In genomic region chr7:41579961-41580935, GRCh38 we compare ENCODE assay signal across 1 cellular context.
TF ChIP-seq lines count a peak whose summit lies in the region.

No MANE protein-coding gene starts in this region.

TF ChIP-seq in SK-N-SH, 30 proteins besides CTCF, POLR2A, EP300 and RAD21 (continued from another document):
- TF ChIP-seq REST (IDR thresholded peaks at IDR 0.05; ENCODE audit: low read depth, low read length) (no peak), GATA2 (CRISPR knock-in tag; IDR thresholded peaks at IDR 0.05) (no peak), JUND (IDR thresholded peaks at IDR 0.05) (peak; percentile 95), RCOR1 (IDR thresholded peaks at IDR 0.05; ENCODE audit: low read length) (no peak), SIN3A (IDR thresholded peaks at IDR 0.05; ENCODE audit: borderline replicate concordance, low read depth, low read length) (no peak), NRF1 (IDR thresholded peaks at IDR 0.05; ENCODE audit: low read depth, low read length) (no peak), RFX5 (IDR thresholded peaks at IDR 0.05; ENCODE audit: low read length) (no peak), FOXJ3 (CRISPR knock-in tag; IDR thresholded peaks at IDR 0.05) (no peak), TAF1 (IDR thresholded peaks at IDR 0.05; ENCODE audit: borderline replicate concordance, low read depth, low read length) (no peak), IRF3 (IDR thresholded peaks at IDR 0.05; ENCODE audit: low read depth, low read length) (no peak), FOSL2 (IDR thresholded peaks at IDR 0.05; ENCODE audit: borderline replicate concordance, low read depth) (peak; percentile 91)
